27 cellular contexts compared by ENCODE assay signal in genomic region chr14:101689039-101689501, GRCh38.
"Had no signal": no experiment of that assay in that cellular context is flagged by ENCODE, and none has a peak within 500 bp of the region (broad histone marks: within the 10 kb centered on the region; RNA-seq: fewer than 3 reads in every experiment).

No MANE protein-coding gene starts in this region.

- H3K9me3 Mint-ChIP-seq: dendritic cell treated with granulocyte-macrophage colony-stimulating factor and Interleukin-4, amounts not matched to agents 40 ng/mL and 50 ng/mL, for 4 days; effector memory CD8-positive, alpha-beta T cell; immature natural killer cell had no signal

- DNase-seq: colonic mucosa; cortex of kidney; effector CD8-positive, alpha-beta T cell; effector memory CD8-positive, alpha-beta T cell; endodermal cell; erythroblast; esophagus squamous epithelium; foreskin fibroblast; foreskin melanocyte; gastrocnemius medialis; glutamatergic neuron; head of caudate nucleus; heart right ventricle; hippocampal formation; immature natural killer cell; islet precursor cell; kidney; kidney glomerular epithelial cell; left colon; left ventricle myocardium inferior; lower lobe of right lung; mesenchymal stem cell; midbrain had no signal

- H3K27ac Mint-ChIP-seq: dendritic cell treated with granulocyte-macrophage colony-stimulating factor and Interleukin-4, amounts not matched to agents 40 ng/mL and 50 ng/mL, for 4 days; effector memory CD8-positive, alpha-beta T cell; endodermal cell; immature natural killer cell had no signal

- H3K27me3 ChIP-seq: colonic mucosa had no signal

- H3K36me3 ChIP-seq: colonic mucosa, esophagus squamous epithelium, gastrocnemius medialis, heart right ventricle, left ventricle myocardium inferior, lower lobe of right lung had no signal

- H3K27ac ChIP-seq: colonic mucosa, epithelial cell of prostate, esophagus squamous epithelium, gastrocnemius medialis, heart right ventricle, left ventricle myocardium inferior, lower lobe of right lung had no signal

- H3K4me3 ChIP-seq: colonic mucosa, esophagus squamous epithelium, gastrocnemius medialis, heart right ventricle, left ventricle myocardium inferior, lower lobe of right lung had no signal

- H3K4me1 ChIP-seq: colonic mucosa, esophagus squamous epithelium, gastrocnemius medialis, heart right ventricle, left ventricle myocardium inferior, lower lobe of right lung had no signal

- H3K9me3 ChIP-seq: colonic mucosa, esophagus squamous epithelium, gastrocnemius medialis, heart right ventricle, left ventricle myocardium inferior, lower lobe of right lung had no signal

- ATAC-seq: effector memory CD8-positive, alpha-beta T cell; esophagus mucosa; gastrocnemius medialis; left colon; left lobe of liver; lower lobe of right lung had no signal

- H3K4me3 Mint-ChIP-seq: dendritic cell treated with granulocyte-macrophage colony-stimulating factor and Interleukin-4, amounts not matched to agents 40 ng/mL and 50 ng/mL, for 4 days; effector memory CD8-positive, alpha-beta T cell; endodermal cell; immature natural killer cell had no signal

- H3K36me3 Mint-ChIP-seq: immature natural killer cell had no signal

- H3K4me1 Mint-ChIP-seq: immature natural killer cell had no signal
